ENCODE assay signal across 1 cellular context in genomic region chr17:4475463-4475862, GRCh38.
TF ChIP-seq lines count a peak whose summit lies in the region.

No MANE protein-coding gene starts in this region.

TF ChIP-seq in SK-N-SH treated with all-trans-retinoic acid at 6 μM for 48 hours, 23 proteins besides CTCF, POLR2A, EP300 and RAD21 (continued from another document):
- TF ChIP-seq TSHZ2 (CRISPR knock-in tag; IDR thresholded peaks at IDR 0.05): no peak
- TF ChIP-seq SNAI2 (CRISPR knock-in tag; IDR thresholded peaks at IDR 0.05): no peak
- no peak for TF ChIP-seq CREB5 (CRISPR knock-in tag; IDR thresholded peaks at IDR 0.05; ENCODE audit: low read depth)
- TF ChIP-seq POU6F1 (CRISPR knock-in tag; IDR thresholded peaks at IDR 0.05; ENCODE audit: borderline replicate concordance, low read depth): no peak
